In the genomic region with DNA sequence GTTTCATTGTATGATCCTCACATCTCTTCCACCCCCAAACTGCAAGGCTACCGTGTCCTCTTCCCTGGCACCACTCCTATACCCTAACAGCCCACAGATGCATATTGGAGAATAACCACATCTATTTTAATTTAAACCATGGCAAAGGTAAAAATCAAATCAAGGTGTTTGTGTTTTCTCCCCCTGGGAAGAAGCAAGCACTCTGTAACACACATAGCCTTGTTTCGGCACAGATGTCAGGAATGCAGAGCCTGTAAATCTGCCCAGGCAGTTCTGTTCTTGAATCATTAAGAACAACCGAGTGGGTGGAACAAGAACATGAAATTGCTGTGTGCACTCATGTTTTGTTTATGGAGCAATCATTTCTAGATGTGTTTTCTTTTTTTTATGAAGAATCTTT, we compare ENCODE assay signal across 16 cellular contexts. TPM values are rescaled to one million over a fixed set of nuclear protein-coding genes. Genes with fewer than 3 reads are reported as not detected.
DNase-seq lines count a peak whose midpoint lies in the region; ATAC-seq and TF ChIP-seq lines count a peak whose summit lies in the region.
"Had no signal": no experiment of that assay in that cellular context is flagged by ENCODE, and none has a peak within 500 bp of the region (broad histone marks: within the 10 kb centered on the region; RNA-seq: fewer than 3 reads in every experiment).

No MANE protein-coding gene starts in this region.

- TF ChIP-seq CTCF in testis (IDR thresholded peaks at IDR 0.05) = no peak

- H3K18ac ChIP-seq in mesendoderm (ENCODE audit: low read length) = no peak overlapping the region

- no peak overlapping the region for H3K4me3 Mint-ChIP-seq in activated T-cell treated with anti-CD3 and anti-CD28 coated beads, Interleukin-2, amount 50 U/mL, for 24 hours
- H3K4me3 Mint-ChIP-seq: CD4-positive, alpha-beta T cell; naive B cell; stimulated activated memory B cell treated with anti-CD40 and anti-IgM and Interleukin-4, amounts not matched to agents 10 μg/mL and 1 μg/mL and 100 μg/mL, for 72 hours; T-helper 17 cell had no signal

- H4K8ac ChIP-seq in mesendoderm (ENCODE audit: low read depth, low read length) = no peak overlapping the region

- H3K27ac ChIP-seq in cingulate gyrus (ENCODE audit: low read depth, low read length) (peak overlapping the region; percentile 39), testis (peak overlapping the region; percentile 51 to 61), mesendoderm (ENCODE audit: low read depth, low read length) (no peak overlapping the region)

- H3K4me3 ChIP-seq in testis = no peak overlapping the region
- no peak overlapping the region for H3K4me3 ChIP-seq in mesendoderm (ENCODE audit: low read length)

- H3K27me3 Mint-ChIP-seq in activated T-cell treated with anti-CD3 and anti-CD28 coated beads, Interleukin-2, amount 50 U/mL, for 24 hours = no peaks in the 10 kb centered on the region
- H3K27me3 Mint-ChIP-seq: CD4-positive, alpha-beta T cell had no signal

- 35 to 45% methylated on average over 3 of the region's 3 CpGs for WGBS in testis, 2 donors
- no CpG with 5 or more reads among the region's 3 CpGs for WGBS in mesendoderm (ENCODE audit: extremely low coverage, insufficient coverage, low lambda C conversion rate)

- intact Hi-C loops in testis (cut with DNase I; ENCODE audit: low total_unique reads) = no loop called here

- H3K79me2 ChIP-seq in mesendoderm (ENCODE audit: control insufficient read depth, insufficient read depth, low read length) = no peaks in the 10 kb centered on the region

- no peak overlapping the region for H4K5ac ChIP-seq in mesendoderm (ENCODE audit: low read length)

- H3K23ac ChIP-seq in mesendoderm (ENCODE audit: low read length) = no peak overlapping the region

- no peak overlapping the region for H2BK15ac ChIP-seq in mesendoderm (replicated peaks; ENCODE audit: low read depth)

- H2BK120ac ChIP-seq in mesendoderm (ENCODE audit: low read depth, low read length) = no peak overlapping the region

- H3K79me1 ChIP-seq in mesendoderm (ENCODE audit: low read length) = no peaks in the 10 kb centered on the region

- H3K27ac Mint-ChIP-seq in activated T-cell treated with anti-CD3 and anti-CD28 coated beads, Interleukin-2, amount 50 U/mL, for 24 hours = no peak overlapping the region
- H3K27ac Mint-ChIP-seq: CD4-positive, alpha-beta T cell; stimulated activated memory B cell treated with anti-CD40 and anti-IgM and Interleukin-4, amounts not matched to agents 10 μg/mL and 1 μg/mL and 100 μg/mL, for 72 hours; T-helper 17 cell had no signal

- no peak overlapping the region for H3K4me2 ChIP-seq in mesendoderm (ENCODE audit: low read length)

- H2AK5ac ChIP-seq in mesendoderm (ENCODE audit: low read length) = no peak overlapping the region

- H3K27me3 ChIP-seq in testis = no peaks in the 10 kb centered on the region
- H3K27me3 ChIP-seq in mesendoderm (ENCODE audit: insufficient read depth, low read length, poor library complexity) = no peaks in the 10 kb centered on the region
- H3K27me3 ChIP-seq: right atrium auricular region had no signal

- H3K4me1 ChIP-seq in testis = peaks cover 27% of the 10 kb centered on the region
- no peaks in the 10 kb centered on the region for H3K4me1 ChIP-seq in mesendoderm (ENCODE audit: control insufficient read depth, low read depth, low read length)
- H3K4me1 ChIP-seq: right atrium auricular region had no signal

- H2BK5ac ChIP-seq in mesendoderm (ENCODE audit: low read length) = no peak overlapping the region

- H3K36me3 ChIP-seq in testis (ENCODE audit: low read depth, missing control alignments) (no peaks in the 10 kb centered on the region), mesendoderm (ENCODE audit: control insufficient read depth, insufficient read depth, low read length) (no peaks in the 10 kb centered on the region)
- H3K36me3 ChIP-seq: right atrium auricular region had no signal

- TF ChIP-seq POLR2A in testis (IDR thresholded peaks at IDR 0.05) = no peak

- H3K4ac ChIP-seq in mesendoderm (ENCODE audit: low read depth, low read length) = no peak overlapping the region

- ATAC-seq in HG02610 (IDR thresholded peaks at IDR 0.05; ENCODE audit: unreplicated experiment) = no peak
- ATAC-seq: stimulated activated memory B cell treated with anti-CD40 and anti-IgM and Interleukin-4, amounts not matched to agents 10 μg/mL and 1 μg/mL and 100 μg/mL, for 72 hours; T-helper 17 cell had no signal

- H3K9ac ChIP-seq in mesendoderm (ENCODE audit: low read length) = no peak overlapping the region

- H3K56ac ChIP-seq in mesendoderm (ENCODE audit: low read length) = no peak overlapping the region

- H3K36me3 Mint-ChIP-seq in activated T-cell treated with anti-CD3 and anti-CD28 coated beads, Interleukin-2, amount 50 U/mL, for 24 hours (ENCODE audit: low read depth) = no peaks in the 10 kb centered on the region
- H3K36me3 Mint-ChIP-seq: naive B cell; stimulated activated memory B cell treated with anti-CD40 and anti-IgM and Interleukin-4, amounts not matched to agents 10 μg/mL and 1 μg/mL and 100 μg/mL, for 72 hours had no signal

- H3K4me1 Mint-ChIP-seq in activated T-cell treated with anti-CD3 and anti-CD28 coated beads, Interleukin-2, amount 50 U/mL, for 24 hours (ENCODE audit: low read depth) = peaks cover 7% of the 10 kb centered on the region
- H3K4me1 Mint-ChIP-seq: naive B cell; stimulated activated memory B cell treated with anti-CD40 and anti-IgM and Interleukin-4, amounts not matched to agents 10 μg/mL and 1 μg/mL and 100 μg/mL, for 72 hours had no signal

- no peaks in the 10 kb centered on the region for H3K9me3 ChIP-seq in testis
- H3K9me3 ChIP-seq: right atrium auricular region had no signal

- DNase-seq in NCI-H1694 (lab: John Stamatoyannopoulos, UW) = peak; percentile 60
- DNase-seq in left kidney (ENCODE audit: low read depth, low spot score) = peak; percentile 84
- DNase-seq in testis = peak; percentile 48
- no peak for DNase-seq in activated T-cell treated with anti-CD3 and anti-CD28 coated beads, Interleukin-2, amount 50 U/mL, for 24 hours
- no peak for DNase-seq in mesendoderm
- DNase-seq: activated CD4-positive, alpha-beta T cell treated with anti-CD3 and anti-CD28 coated beads for 4 hours; activated T-cell treated with anti-CD3 and anti-CD28 coated beads, Interleukin-2, amount 50 U/mL, for 1 hour; CD4-positive, alpha-beta T cell; GDM1; naive B cell; NCI-H510A treated with DMSO at 0.1 percent for 48 hours; T-helper 17 cell had no signal

- H3K9me3 Mint-ChIP-seq in activated T-cell treated with anti-CD3 and anti-CD28 coated beads, Interleukin-2, amount 50 U/mL, for 24 hours = no peaks in the 10 kb centered on the region
- H3K9me3 Mint-ChIP-seq: CD4-positive, alpha-beta T cell; naive B cell; stimulated activated memory B cell treated with anti-CD40 and anti-IgM and Interleukin-4, amounts not matched to agents 10 μg/mL and 1 μg/mL and 100 μg/mL, for 72 hours had no signal

RNA-seq across cellular contexts. Expression of a gene that starts 6.8 kb away (rescaled TPM):
- 100 to 1,000 TPM; 134 to 142 TPM for total RNA-seq in testis
- 143 TPM for polyA plus RNA-seq in testis (ENCODE audit: insufficient read depth, low read depth, low replicate concordance)
- polyA plus RNA-seq in mesendoderm (2013, experiment 1 of 2) = 65.4 TPM
- polyA plus RNA-seq in mesendoderm (2013, experiment 2 of 2) = 64.9 TPM

Comparison
In these comparisons a context has a peak if more than half of its experiments do, and no peak if none do; other contexts are left out.
1. DNase-seq: peak in NCI-H1694 (single experiment), left kidney (single experiment) and testis (single experiment); none in activated T-cell treated with anti-CD3 and anti-CD28 coated beads, Interleukin-2, amount 50 U/mL, for 24 hours (single experiment) and mesendoderm (single experiment).